Comparison of ENCODE assay signal across 8 cellular contexts in genomic region chr16:19114359-19115147, GRCh38. TPM values are rescaled to one million over a fixed set of nuclear protein-coding genes. Genes with fewer than 3 reads are reported as not detected.
DNase-seq lines count a peak whose midpoint lies in the region; ATAC-seq and TF ChIP-seq lines count a peak whose summit lies in the region.

No MANE protein-coding gene starts in this region.

- no peak overlapping the region for H3K27ac Mint-ChIP-seq in activated T-helper 17 cell treated with anti-CD3 and anti-CD28 coated beads, Interleukin-2, amount 50 U/mL, for 72 hours

- peaks cover 11% of the 10 kb centered on the region for H3K4me1 Mint-ChIP-seq in activated T-helper 17 cell treated with anti-CD3 and anti-CD28 coated beads, Interleukin-2, amount 50 U/mL, for 72 hours

- H3K4me3 Mint-ChIP-seq in activated T-helper 17 cell treated with anti-CD3 and anti-CD28 coated beads, Interleukin-2, amount 50 U/mL, for 72 hours, result peak overlapping the region; percentile 37

- peak; percentile 11 for ATAC-seq in activated T-helper 17 cell treated with anti-CD3 and anti-CD28 coated beads, Interleukin-2, amount 50 U/mL, for 72 hours (replicated peaks)
- ATAC-seq in Right ventricle myocardium superior (ENCODE audit: poor library complexity), result peak; percentile 26
- no peak for ATAC-seq in HG03039 (IDR thresholded peaks at IDR 0.05; ENCODE audit: unreplicated experiment)
- ATAC-seq in HG03097 (IDR thresholded peaks at IDR 0.05; ENCODE audit: low FRiP score, unreplicated experiment), result no peak

- no peaks in the 10 kb centered on the region for H3K9me3 Mint-ChIP-seq in activated T-helper 17 cell treated with anti-CD3 and anti-CD28 coated beads, Interleukin-2, amount 50 U/mL, for 72 hours

- H3K36me3 Mint-ChIP-seq in activated T-helper 17 cell treated with anti-CD3 and anti-CD28 coated beads, Interleukin-2, amount 50 U/mL, for 72 hours (ENCODE audit: low read depth), result peaks cover 5% of the 10 kb centered on the region

- DNase-seq in D341Med (ENCODE audit: low spot score), result peak; percentile 30
- peak; percentile 27 for DNase-seq in HEK293T (ENCODE audit: extremely low spot score)
- peak; percentile 74 for DNase-seq in Right ventricle myocardium superior
- peak; percentile 93 for DNase-seq in posterior vena cava (ENCODE audit: low spot score)
- DNase-seq in effector CD4-positive, alpha-beta T cell, result no peak

- CTCF ChIA-PET in HEK293T (lab: Yijun Ruan, JAX), result no interaction called here

- intact Hi-C loops in Right ventricle myocardium superior (cut with DNase I), result no loop called here
- intact Hi-C loops in posterior vena cava (cut with DNase I), result no loop called here

- H3K27me3 Mint-ChIP-seq in activated T-helper 17 cell treated with anti-CD3 and anti-CD28 coated beads, Interleukin-2, amount 50 U/mL, for 72 hours, result peaks cover 17% of the 10 kb centered on the region

- POLR2A ChIA-PET in HEK293T (lab: Yijun Ruan, JAX), result interaction anchor here (0.9 to 2.5 kb wide), 6 partner anchors 9 to 21 kb away, joined by 3 to 23 read pairs (median 5); no protein-coding TSS in a partner anchor

TF ChIP-seq in HEK293T, 16 proteins besides CTCF, POLR2A, EP300 and RAD21:
- TF ChIP-seq L3MBTL2 (conservative IDR thresholded peaks at IDR 0.05), result peak; percentile 83
- TF ChIP-seq FOXK2 (IDR thresholded peaks at IDR 0.05), result no peak

RNA-seq across cellular contexts. Expression of gene ITPRIPL2, which starts 0.8 kb away (rescaled TPM):
- total RNA-seq in activated T-helper 17 cell treated with anti-CD3 and anti-CD28 coated beads, Interleukin-2, amount 50 U/mL, for 72 hours, result 1 to 10 TPM; 5.8 to 6.9 TPM
- total RNA-seq in Right ventricle myocardium superior (15.7 TPM), posterior vena cava (100 to 1,000 TPM in 1 of 2 donors, 10 to 100 TPM in 1; 68.1 to 106 TPM)

RNA-seq across cellular contexts. Expression of gene COQ7, which starts 47.1 kb away (rescaled TPM):
- 10 to 100 TPM; 11.6 to 18.2 TPM for total RNA-seq in activated T-helper 17 cell treated with anti-CD3 and anti-CD28 coated beads, Interleukin-2, amount 50 U/mL, for 72 hours
- total RNA-seq in Right ventricle myocardium superior, result 39.4 TPM
- 10 to 100 TPM; 16.7 to 22.4 TPM for total RNA-seq in posterior vena cava

RNA-seq across cellular contexts. Expression of gene SYT17, which starts 53.5 kb away (rescaled TPM):
- not detected for total RNA-seq in activated T-helper 17 cell treated with anti-CD3 and anti-CD28 coated beads, Interleukin-2, amount 50 U/mL, for 72 hours
- total RNA-seq in Right ventricle myocardium superior (0.54 TPM), posterior vena cava (1 to 10 TPM; 1.2 to 2.8 TPM)

Comparison
In these comparisons a context has a peak if more than half of its experiments do, and no peak if none do; other contexts are left out.
1. ATAC-seq: peak in activated T-helper 17 cell treated with anti-CD3 and anti-CD28 coated beads, Interleukin-2, amount 50 U/mL, for 72 hours (single experiment) and Right ventricle myocardium superior (single experiment); none in HG03039 (single experiment) and HG03097 (single experiment).